Comparison of ENCODE assay signal across 1 cellular context in the genomic region with DNA sequence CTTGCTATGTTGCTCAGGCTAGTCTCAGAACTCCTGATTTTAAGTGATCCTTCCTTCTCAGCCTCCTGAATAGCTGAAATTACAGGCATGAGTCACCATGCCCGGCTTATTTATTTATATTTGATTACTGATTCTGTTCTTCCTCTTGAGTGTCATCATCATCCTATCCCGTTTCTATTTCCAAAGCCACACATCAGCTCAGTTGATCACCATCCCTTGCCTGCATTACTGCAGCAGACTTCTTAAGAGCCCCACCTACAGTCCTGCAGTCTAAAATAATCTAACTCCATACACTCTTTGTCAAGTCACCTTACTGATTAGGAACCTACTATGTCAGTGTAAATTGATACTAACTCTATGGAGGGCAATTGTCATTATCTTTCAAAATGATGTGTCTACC.
TF ChIP-seq lines count a peak whose summit lies in the region.

No MANE protein-coding gene starts in this region.

TF ChIP-seq in GM12878, 131 proteins besides CTCF, POLR2A, EP300 and RAD21 (continued from another document):
- TF ChIP-seq, protein P1, sequence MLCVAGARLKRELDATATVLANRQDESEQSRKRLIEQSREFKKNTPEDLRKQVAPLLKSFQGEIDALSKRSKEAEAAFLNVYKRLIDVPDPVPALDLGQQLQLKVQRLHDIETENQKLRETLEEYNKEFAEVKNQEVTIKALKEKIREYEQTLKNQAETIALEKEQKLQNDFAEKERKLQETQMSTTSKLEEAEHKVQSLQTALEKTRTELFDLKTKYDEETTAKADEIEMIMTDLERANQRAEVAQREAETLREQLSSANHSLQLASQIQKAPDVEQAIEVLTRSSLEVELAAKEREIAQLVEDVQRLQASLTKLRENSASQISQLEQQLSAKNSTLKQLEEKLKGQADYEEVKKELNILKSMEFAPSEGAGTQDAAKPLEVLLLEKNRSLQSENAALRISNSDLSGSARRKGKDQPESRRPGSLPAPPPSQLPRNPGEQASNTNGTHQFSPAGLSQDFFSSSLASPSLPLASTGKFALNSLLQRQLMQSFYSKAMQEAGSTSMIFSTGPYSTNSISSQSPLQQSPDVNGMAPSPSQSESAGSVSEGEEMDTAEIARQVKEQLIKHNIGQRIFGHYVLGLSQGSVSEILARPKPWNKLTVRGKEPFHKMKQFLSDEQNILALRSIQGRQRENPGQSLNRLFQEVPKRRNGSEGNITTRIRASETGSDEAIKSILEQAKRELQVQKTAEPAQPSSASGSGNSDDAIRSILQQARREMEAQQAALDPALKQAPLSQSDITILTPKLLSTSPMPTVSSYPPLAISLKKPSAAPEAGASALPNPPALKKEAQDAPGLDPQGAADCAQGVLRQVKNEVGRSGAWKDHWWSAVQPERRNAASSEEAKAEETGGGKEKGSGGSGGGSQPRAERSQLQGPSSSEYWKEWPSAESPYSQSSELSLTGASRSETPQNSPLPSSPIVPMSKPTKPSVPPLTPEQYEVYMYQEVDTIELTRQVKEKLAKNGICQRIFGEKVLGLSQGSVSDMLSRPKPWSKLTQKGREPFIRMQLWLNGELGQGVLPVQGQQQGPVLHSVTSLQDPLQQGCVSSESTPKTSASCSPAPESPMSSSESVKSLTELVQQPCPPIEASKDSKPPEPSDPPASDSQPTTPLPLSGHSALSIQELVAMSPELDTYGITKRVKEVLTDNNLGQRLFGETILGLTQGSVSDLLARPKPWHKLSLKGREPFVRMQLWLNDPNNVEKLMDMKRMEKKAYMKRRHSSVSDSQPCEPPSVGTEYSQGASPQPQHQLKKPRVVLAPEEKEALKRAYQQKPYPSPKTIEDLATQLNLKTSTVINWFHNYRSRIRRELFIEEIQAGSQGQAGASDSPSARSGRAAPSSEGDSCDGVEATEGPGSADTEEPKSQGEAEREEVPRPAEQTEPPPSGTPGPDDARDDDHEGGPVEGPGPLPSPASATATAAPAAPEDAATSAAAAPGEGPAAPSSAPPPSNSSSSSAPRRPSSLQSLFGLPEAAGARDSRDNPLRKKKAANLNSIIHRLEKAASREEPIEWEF (IDR thresholded peaks at IDR 0.05; ENCODE audit: insufficient replicate concordance, low read depth, low read length), result no peak
- no peak for TF ChIP-seq ATF7 (IDR thresholded peaks at IDR 0.05; ENCODE audit: low read depth)
- no peak for TF ChIP-seq GABPA (IDR thresholded peaks at IDR 0.05; ENCODE audit: low read depth)
- TF ChIP-seq POLR2AphosphoS2 (IDR thresholded peaks at IDR 0.05; ENCODE audit: low read depth, low read length), result no peak
- no peak for TF ChIP-seq POU2F2 (IDR thresholded peaks at IDR 0.05; ENCODE audit: borderline replicate concordance, low read depth, low read length)
- no peak for TF ChIP-seq TCF7 (IDR thresholded peaks at IDR 0.05; ENCODE audit: borderline replicate concordance)
- no peak for TF ChIP-seq CREB1 (IDR thresholded peaks at IDR 0.05; ENCODE audit: low read depth)
- no peak for TF ChIP-seq BCL11A (IDR thresholded peaks at IDR 0.05; ENCODE audit: low read depth, low read length)
- TF ChIP-seq, protein P2, sequence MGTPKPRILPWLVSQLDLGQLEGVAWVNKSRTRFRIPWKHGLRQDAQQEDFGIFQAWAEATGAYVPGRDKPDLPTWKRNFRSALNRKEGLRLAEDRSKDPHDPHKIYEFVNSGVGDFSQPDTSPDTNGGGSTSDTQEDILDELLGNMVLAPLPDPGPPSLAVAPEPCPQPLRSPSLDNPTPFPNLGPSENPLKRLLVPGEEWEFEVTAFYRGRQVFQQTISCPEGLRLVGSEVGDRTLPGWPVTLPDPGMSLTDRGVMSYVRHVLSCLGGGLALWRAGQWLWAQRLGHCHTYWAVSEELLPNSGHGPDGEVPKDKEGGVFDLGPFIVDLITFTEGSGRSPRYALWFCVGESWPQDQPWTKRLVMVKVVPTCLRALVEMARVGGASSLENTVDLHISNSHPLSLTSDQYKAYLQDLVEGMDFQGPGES (IDR thresholded peaks at IDR 0.05), result no peak
- TF ChIP-seq JUNB (IDR thresholded peaks at IDR 0.05), result no peak
- TF ChIP-seq, protein P3, sequence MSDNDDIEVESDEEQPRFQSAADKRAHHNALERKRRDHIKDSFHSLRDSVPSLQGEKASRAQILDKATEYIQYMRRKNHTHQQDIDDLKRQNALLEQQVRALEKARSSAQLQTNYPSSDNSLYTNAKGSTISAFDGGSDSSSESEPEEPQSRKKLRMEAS (IDR thresholded peaks at IDR 0.05; ENCODE audit: low read depth, low read length), result no peak
- no peak for TF ChIP-seq CREM (IDR thresholded peaks at IDR 0.05; ENCODE audit: low read depth)
- TF ChIP-seq, protein P4, sequence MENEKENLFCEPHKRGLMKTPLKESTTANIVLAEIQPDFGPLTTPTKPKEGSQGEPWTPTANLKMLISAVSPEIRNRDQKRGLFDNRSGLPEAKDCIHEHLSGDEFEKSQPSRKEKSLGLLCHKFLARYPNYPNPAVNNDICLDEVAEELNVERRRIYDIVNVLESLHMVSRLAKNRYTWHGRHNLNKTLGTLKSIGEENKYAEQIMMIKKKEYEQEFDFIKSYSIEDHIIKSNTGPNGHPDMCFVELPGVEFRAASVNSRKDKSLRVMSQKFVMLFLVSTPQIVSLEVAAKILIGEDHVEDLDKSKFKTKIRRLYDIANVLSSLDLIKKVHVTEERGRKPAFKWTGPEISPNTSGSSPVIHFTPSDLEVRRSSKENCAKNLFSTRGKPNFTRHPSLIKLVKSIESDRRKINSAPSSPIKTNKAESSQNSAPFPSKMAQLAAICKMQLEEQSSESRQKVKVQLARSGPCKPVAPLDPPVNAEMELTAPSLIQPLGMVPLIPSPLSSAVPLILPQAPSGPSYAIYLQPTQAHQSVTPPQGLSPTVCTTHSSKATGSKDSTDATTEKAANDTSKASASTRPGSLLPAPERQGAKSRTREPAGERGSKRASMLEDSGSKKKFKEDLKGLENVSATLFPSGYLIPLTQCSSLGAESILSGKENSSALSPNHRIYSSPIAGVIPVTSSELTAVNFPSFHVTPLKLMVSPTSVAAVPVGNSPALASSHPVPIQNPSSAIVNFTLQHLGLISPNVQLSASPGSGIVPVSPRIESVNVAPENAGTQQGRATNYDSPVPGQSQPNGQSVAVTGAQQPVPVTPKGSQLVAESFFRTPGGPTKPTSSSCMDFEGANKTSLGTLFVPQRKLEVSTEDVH (IDR thresholded peaks at IDR 0.05; ENCODE audit: low read depth, partially characterized antibody), result no peak
- TF ChIP-seq STAT3 (IDR thresholded peaks at IDR 0.05; ENCODE audit: low read depth, low read length), result no peak
- no peak for TF ChIP-seq IKZF1 (conservative IDR thresholded peaks at IDR 0.05)
- TF ChIP-seq SP1 (IDR thresholded peaks at IDR 0.05; ENCODE audit: low read depth, low read length), result no peak
- TF ChIP-seq ZNF207 (IDR thresholded peaks at IDR 0.05; ENCODE audit: borderline replicate concordance), result no peak
